2 cellular contexts compared by ENCODE assay signal in the genomic region with DNA sequence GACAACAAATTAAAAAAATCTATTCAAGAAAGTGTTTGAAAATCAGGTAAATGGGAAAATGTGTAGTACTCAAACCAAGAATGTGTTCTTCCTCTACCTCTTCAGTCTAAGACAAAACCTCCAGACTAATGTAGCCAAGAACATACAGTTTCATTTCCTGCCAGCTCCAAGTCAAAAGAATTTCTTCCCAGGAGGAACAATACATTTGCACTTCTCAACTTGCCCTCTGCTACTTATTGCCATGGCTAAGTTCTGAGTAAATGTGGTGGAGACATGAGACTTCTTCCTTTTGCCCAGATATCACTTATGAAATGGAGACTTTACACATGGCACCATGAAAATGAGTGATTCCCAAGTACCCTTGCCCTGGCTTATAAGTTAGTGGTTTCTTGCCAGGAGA.
TF ChIP-seq lines count a peak whose summit lies in the region.

No MANE protein-coding gene starts in this region.

TF ChIP-seq in GM23338, 12 proteins besides CTCF, POLR2A, EP300 and RAD21 (continues in another document):
- TF ChIP-seq ZNF462 (CRISPR knock-in tag; IDR thresholded peaks at IDR 0.05) (no peak), ZNF331 (CRISPR knock-in tag; IDR thresholded peaks at IDR 0.05; ENCODE audit: low read depth) (no peak), STAT1 (IDR thresholded peaks at IDR 0.05; ENCODE audit: unreplicated experiment) (no peak), CREB1 (CRISPR knock-in tag; IDR thresholded peaks at IDR 0.05; ENCODE audit: low read depth) (no peak), EZH2 (IDR thresholded peaks at IDR 0.05; ENCODE audit: low read depth, unreplicated experiment) (no peak), ETS1 (IDR thresholded peaks at IDR 0.05) (no peak), EZH2phosphoT487 (IDR thresholded peaks at IDR 0.05; ENCODE audit: unreplicated experiment) (no peak), POLR2AphosphoS5 (IDR thresholded peaks at IDR 0.05; ENCODE audit: low read depth) (no peak), JUNB (IDR thresholded peaks at IDR 0.05; ENCODE audit: unreplicated experiment) (no peak)
- TF ChIP-seq, protein P1, sequence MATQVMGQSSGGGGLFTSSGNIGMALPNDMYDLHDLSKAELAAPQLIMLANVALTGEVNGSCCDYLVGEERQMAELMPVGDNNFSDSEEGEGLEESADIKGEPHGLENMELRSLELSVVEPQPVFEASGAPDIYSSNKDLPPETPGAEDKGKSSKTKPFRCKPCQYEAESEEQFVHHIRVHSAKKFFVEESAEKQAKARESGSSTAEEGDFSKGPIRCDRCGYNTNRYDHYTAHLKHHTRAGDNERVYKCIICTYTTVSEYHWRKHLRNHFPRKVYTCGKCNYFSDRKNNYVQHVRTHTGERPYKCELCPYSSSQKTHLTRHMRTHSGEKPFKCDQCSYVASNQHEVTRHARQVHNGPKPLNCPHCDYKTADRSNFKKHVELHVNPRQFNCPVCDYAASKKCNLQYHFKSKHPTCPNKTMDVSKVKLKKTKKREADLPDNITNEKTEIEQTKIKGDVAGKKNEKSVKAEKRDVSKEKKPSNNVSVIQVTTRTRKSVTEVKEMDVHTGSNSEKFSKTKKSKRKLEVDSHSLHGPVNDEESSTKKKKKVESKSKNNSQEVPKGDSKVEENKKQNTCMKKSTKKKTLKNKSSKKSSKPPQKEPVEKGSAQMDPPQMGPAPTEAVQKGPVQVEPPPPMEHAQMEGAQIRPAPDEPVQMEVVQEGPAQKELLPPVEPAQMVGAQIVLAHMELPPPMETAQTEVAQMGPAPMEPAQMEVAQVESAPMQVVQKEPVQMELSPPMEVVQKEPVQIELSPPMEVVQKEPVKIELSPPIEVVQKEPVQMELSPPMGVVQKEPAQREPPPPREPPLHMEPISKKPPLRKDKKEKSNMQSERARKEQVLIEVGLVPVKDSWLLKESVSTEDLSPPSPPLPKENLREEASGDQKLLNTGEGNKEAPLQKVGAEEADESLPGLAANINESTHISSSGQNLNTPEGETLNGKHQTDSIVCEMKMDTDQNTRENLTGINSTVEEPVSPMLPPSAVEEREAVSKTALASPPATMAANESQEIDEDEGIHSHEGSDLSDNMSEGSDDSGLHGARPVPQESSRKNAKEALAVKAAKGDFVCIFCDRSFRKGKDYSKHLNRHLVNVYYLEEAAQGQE (IDR thresholded peaks at IDR 0.05; ENCODE audit: unreplicated experiment): no peak

TF ChIP-seq in H1, 55 proteins besides CTCF, POLR2A, EP300 and RAD21:
- TF ChIP-seq BACH1 (IDR thresholded peaks at IDR 0.05; ENCODE audit: low read length): no peak
- TF ChIP-seq NANOG (IDR thresholded peaks at IDR 0.05; ENCODE audit: insufficient read depth, low read depth, low read length, poor library complexity, severe bottlenecking): no peak
- TF ChIP-seq CBX5 (IDR thresholded peaks at IDR 0.05; ENCODE audit: low read depth, low read length): no peak
- no peak for TF ChIP-seq ZNF274 (IDR thresholded peaks at IDR 0.05; ENCODE audit: borderline replicate concordance, extremely low read depth, low read length)
- no peak for TF ChIP-seq SIRT6 (IDR thresholded peaks at IDR 0.05; ENCODE audit: low read length)
- TF ChIP-seq, protein P2, sequence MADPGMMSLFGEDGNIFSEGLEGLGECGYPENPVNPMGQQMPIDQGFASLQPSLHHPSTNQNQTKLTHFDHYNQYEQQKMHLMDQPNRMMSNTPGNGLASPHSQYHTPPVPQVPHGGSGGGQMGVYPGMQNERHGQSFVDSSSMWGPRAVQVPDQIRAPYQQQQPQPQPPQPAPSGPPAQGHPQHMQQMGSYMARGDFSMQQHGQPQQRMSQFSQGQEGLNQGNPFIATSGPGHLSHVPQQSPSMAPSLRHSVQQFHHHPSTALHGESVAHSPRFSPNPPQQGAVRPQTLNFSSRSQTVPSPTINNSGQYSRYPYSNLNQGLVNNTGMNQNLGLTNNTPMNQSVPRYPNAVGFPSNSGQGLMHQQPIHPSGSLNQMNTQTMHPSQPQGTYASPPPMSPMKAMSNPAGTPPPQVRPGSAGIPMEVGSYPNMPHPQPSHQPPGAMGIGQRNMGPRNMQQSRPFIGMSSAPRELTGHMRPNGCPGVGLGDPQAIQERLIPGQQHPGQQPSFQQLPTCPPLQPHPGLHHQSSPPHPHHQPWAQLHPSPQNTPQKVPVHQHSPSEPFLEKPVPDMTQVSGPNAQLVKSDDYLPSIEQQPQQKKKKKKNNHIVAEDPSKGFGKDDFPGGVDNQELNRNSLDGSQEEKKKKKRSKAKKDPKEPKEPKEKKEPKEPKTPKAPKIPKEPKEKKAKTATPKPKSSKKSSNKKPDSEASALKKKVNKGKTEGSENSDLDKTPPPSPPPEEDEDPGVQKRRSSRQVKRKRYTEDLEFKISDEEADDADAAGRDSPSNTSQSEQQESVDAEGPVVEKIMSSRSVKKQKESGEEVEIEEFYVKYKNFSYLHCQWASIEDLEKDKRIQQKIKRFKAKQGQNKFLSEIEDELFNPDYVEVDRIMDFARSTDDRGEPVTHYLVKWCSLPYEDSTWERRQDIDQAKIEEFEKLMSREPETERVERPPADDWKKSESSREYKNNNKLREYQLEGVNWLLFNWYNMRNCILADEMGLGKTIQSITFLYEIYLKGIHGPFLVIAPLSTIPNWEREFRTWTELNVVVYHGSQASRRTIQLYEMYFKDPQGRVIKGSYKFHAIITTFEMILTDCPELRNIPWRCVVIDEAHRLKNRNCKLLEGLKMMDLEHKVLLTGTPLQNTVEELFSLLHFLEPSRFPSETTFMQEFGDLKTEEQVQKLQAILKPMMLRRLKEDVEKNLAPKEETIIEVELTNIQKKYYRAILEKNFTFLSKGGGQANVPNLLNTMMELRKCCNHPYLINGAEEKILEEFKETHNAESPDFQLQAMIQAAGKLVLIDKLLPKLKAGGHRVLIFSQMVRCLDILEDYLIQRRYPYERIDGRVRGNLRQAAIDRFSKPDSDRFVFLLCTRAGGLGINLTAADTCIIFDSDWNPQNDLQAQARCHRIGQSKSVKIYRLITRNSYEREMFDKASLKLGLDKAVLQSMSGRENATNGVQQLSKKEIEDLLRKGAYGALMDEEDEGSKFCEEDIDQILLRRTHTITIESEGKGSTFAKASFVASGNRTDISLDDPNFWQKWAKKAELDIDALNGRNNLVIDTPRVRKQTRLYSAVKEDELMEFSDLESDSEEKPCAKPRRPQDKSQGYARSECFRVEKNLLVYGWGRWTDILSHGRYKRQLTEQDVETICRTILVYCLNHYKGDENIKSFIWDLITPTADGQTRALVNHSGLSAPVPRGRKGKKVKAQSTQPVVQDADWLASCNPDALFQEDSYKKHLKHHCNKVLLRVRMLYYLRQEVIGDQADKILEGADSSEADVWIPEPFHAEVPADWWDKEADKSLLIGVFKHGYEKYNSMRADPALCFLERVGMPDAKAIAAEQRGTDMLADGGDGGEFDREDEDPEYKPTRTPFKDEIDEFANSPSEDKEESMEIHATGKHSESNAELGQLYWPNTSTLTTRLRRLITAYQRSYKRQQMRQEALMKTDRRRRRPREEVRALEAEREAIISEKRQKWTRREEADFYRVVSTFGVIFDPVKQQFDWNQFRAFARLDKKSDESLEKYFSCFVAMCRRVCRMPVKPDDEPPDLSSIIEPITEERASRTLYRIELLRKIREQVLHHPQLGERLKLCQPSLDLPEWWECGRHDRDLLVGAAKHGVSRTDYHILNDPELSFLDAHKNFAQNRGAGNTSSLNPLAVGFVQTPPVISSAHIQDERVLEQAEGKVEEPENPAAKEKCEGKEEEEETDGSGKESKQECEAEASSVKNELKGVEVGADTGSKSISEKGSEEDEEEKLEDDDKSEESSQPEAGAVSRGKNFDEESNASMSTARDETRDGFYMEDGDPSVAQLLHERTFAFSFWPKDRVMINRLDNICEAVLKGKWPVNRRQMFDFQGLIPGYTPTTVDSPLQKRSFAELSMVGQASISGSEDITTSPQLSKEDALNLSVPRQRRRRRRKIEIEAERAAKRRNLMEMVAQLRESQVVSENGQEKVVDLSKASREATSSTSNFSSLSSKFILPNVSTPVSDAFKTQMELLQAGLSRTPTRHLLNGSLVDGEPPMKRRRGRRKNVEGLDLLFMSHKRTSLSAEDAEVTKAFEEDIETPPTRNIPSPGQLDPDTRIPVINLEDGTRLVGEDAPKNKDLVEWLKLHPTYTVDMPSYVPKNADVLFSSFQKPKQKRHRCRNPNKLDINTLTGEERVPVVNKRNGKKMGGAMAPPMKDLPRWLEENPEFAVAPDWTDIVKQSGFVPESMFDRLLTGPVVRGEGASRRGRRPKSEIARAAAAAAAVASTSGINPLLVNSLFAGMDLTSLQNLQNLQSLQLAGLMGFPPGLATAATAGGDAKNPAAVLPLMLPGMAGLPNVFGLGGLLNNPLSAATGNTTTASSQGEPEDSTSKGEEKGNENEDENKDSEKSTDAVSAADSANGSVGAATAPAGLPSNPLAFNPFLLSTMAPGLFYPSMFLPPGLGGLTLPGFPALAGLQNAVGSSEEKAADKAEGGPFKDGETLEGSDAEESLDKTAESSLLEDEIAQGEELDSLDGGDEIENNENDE (IDR thresholded peaks at IDR 0.05; ENCODE audit: insufficient replicate concordance, low read length): no peak
- no peak for TF ChIP-seq GABPA (IDR thresholded peaks at IDR 0.05; ENCODE audit: borderline replicate concordance, insufficient read depth, low read length)
- no peak for TF ChIP-seq POU5F1 (IDR thresholded peaks at IDR 0.05; ENCODE audit: low read depth, low read length)
- TF ChIP-seq KDM1A (IDR thresholded peaks at IDR 0.05; ENCODE audit: borderline replicate concordance, low read length): no peak
- TF ChIP-seq HDAC6 (IDR thresholded peaks at IDR 0.05; ENCODE audit: low read depth, low read length): no peak
- no peak for TF ChIP-seq RXRA (IDR thresholded peaks at IDR 0.05; ENCODE audit: insufficient read depth, low read depth, low read length)
- TF ChIP-seq SAP30 (IDR thresholded peaks at IDR 0.05; ENCODE audit: insufficient read depth, insufficient replicate concordance, low read length): no peak
- TF ChIP-seq MAFK (IDR thresholded peaks at IDR 0.05; ENCODE audit: low read depth, low read length): no peak
- TF ChIP-seq GTF2F1 (IDR thresholded peaks at IDR 0.05; ENCODE audit: borderline replicate concordance, low read depth, low read length): no peak
- TF ChIP-seq USF2 (IDR thresholded peaks at IDR 0.05; ENCODE audit: low read length): no peak
- no peak for TF ChIP-seq BRCA1 (IDR thresholded peaks at IDR 0.05; ENCODE audit: low read depth, low read length)
- TF ChIP-seq RFX5 (IDR thresholded peaks at IDR 0.05; ENCODE audit: borderline replicate concordance, low read depth, low read length): no peak
- no peak for TF ChIP-seq TCF12 (IDR thresholded peaks at IDR 0.05; ENCODE audit: low read depth, low read length)
- TF ChIP-seq SP2 (IDR thresholded peaks at IDR 0.05; ENCODE audit: low read length): no peak
- TF ChIP-seq YY1 (IDR thresholded peaks at IDR 0.05; ENCODE audit: low read depth, low read length): no peak
